In genomic region chr20:25546048-25546447, GRCh38 we compare ENCODE assay signal across 18 cellular contexts. TPM values are rescaled to one million over a fixed set of nuclear protein-coding genes. Genes with fewer than 3 reads are reported as not detected.
A peak's percentile ranks its signal among the peaks of the same experiment; 100 is the strongest.
DNase-seq lines count a peak whose midpoint lies in the region; ATAC-seq and TF ChIP-seq lines count a peak whose summit lies in the region.
"Had no signal": no experiment of that assay in that cellular context is flagged by ENCODE, and none has a peak within 500 bp of the region (broad histone marks: within the 10 kb centered on the region; RNA-seq: fewer than 3 reads in every experiment).

No MANE protein-coding gene starts in this region.

- in situ Hi-C loops in mammary epithelial cell (cut with MboI; ENCODE audit: low sequenced_read_pairs in 2 of 2) = loop anchor here in 1 of 2 donors (25.0 kb wide), 1 partner anchor 234 kb away; no protein-coding TSS in a partner anchor

- H3K4me3 Mint-ChIP-seq in natural killer cell (no peak overlapping the region), WTC11 (no peak overlapping the region)
- H3K4me3 Mint-ChIP-seq in natural killer cell treated with Interleukin-12 subunit alpha and Interleukin-12 subunit beta and Interleukin-15 and Interleukin-18, amount 100 ng/mL, for 72 hours = no peak overlapping the region
- H3K4me3 Mint-ChIP-seq: HFFc6 had no signal

- peak overlapping the region; percentile 13 to 53 for H3K27ac Mint-ChIP-seq in natural killer cell
- H3K27ac Mint-ChIP-seq in natural killer cell treated with Interleukin-12 subunit alpha and Interleukin-12 subunit beta and Interleukin-15 and Interleukin-18, amount 100 ng/mL, for 72 hours = no peak overlapping the region
- H3K27ac Mint-ChIP-seq in WTC11 = peak overlapping the region; percentile 14; the same call in 1 of the 2 replicates
- H3K27ac Mint-ChIP-seq: HFFc6 had no signal

- H3K27me3 Mint-ChIP-seq in natural killer cell (ENCODE audit: low read depth in 2 of 2) (no peaks in the 10 kb centered on the region), WTC11 (ENCODE audit: low read depth) (no peaks in the 10 kb centered on the region)
- no peaks in the 10 kb centered on the region for H3K27me3 Mint-ChIP-seq in natural killer cell treated with Interleukin-12 subunit alpha and Interleukin-12 subunit beta and Interleukin-15 and Interleukin-18, amount 100 ng/mL, for 72 hours

- no peaks in the 10 kb centered on the region for H3K36me3 Mint-ChIP-seq in natural killer cell
- no peaks in the 10 kb centered on the region for H3K36me3 Mint-ChIP-seq in natural killer cell treated with Interleukin-12 subunit alpha and Interleukin-12 subunit beta and Interleukin-15 and Interleukin-18, amount 100 ng/mL, for 72 hours
- peaks cover 3% of the 10 kb centered on the region; the same call in 1 of the 2 replicates for H3K36me3 Mint-ChIP-seq in WTC11

- no peak overlapping the region for H3K4me2 ChIP-seq in mammary epithelial cell (ENCODE audit: insufficient read depth, low read depth, low read length)
- H3K4me2 ChIP-seq: KMS-11 had no signal

- H3K27ac ChIP-seq in lung (ENCODE audit: low read depth in 1 of 2, low read length in 1 of 2) (peak overlapping the region in 1 of 2 donors; percentile 31), upper lobe of right lung (no peak overlapping the region), mammary epithelial cell (ENCODE audit: insufficient read depth, low read depth, low read length) (no peak overlapping the region)
- H3K27ac ChIP-seq: KMS-11, RWPE1, SJSA1 had no signal

- intact Hi-C loops in natural killer cell (cut with micrococcal nuclease) (no loop called here), upper lobe of right lung (cut with DNase I) (no loop called here), left ventricle myocardium superior (cut with micrococcal nuclease) (no loop called here), mammary epithelial cell (cut with micrococcal nuclease) (no loop called here)

- BruUV-seq in mammary epithelial cell (replicated peaks; lab: Mats Ljungman, UMichigan) = no TSS peak

- WGBS in lung, 2 donors = 51 to 58% methylated on average over 4 of the region's 4 CpGs
- 90% methylated on average over 4 of the region's 4 CpGs for WGBS in mammary epithelial cell (ENCODE audit: low coverage, missing lambda C conversion rate)

- dilution Hi-C loops in mammary epithelial cell (cut with HindIII; ENCODE audit: low sequenced_read_pairs) = no loop called here

- H4K20me1 ChIP-seq in mammary epithelial cell (ENCODE audit: insufficient read depth, low read length) = no peaks in the 10 kb centered on the region

- CTCF ChIA-PET in WTC11 (lab: Charles Lee) (interaction anchor here (2.0 kb wide), 1 partner anchor 14 kb away, joined by 7 read pairs; no protein-coding TSS in a partner anchor), mammary epithelial cell (lab: Charles Lee; ENCODE audit: low non-redundant PET) (no interaction called here)

- H3K4me1 Mint-ChIP-seq in natural killer cell = peaks cover 18 to 52% of the 10 kb centered on the region in 2 donors
- peaks cover 14 to 24% of the 10 kb centered on the region in 2 donors for H3K4me1 Mint-ChIP-seq in natural killer cell treated with Interleukin-12 subunit alpha and Interleukin-12 subunit beta and Interleukin-15 and Interleukin-18, amount 100 ng/mL, for 72 hours (ENCODE audit: low read depth in 2 of 2)
- peaks cover 60% of the 10 kb centered on the region for H3K4me1 Mint-ChIP-seq in WTC11

- no peaks in the 10 kb centered on the region for H3K9me3 ChIP-seq in lung (ENCODE audit: control insufficient read depth in 2 of 2, insufficient read depth in 1 of 2, low read length in 1 of 2)
- no peaks in the 10 kb centered on the region for H3K9me3 ChIP-seq in upper lobe of right lung
- no peaks in the 10 kb centered on the region for H3K9me3 ChIP-seq in mammary epithelial cell (replicated peaks; ENCODE audit: insufficient read depth, low read length)
- H3K9me3 ChIP-seq: SJSA1 had no signal

- DNase-seq in natural killer cell (no peak), WTC11 (ENCODE audit: low spot score) (no peak), lung (ENCODE audit: low spot score) (peak; percentile 56), upper lobe of right lung (no peak), left ventricle myocardium superior (no peak), mammary epithelial cell (no peak)
- no peak for DNase-seq in natural killer cell treated with Interleukin-12 subunit alpha and Interleukin-12 subunit beta and Interleukin-15 and Interleukin-18, amount 100 ng/mL, for 72 hours (ENCODE audit: low spot score)
- DNase-seq: GF-D8, HFFc6, MM.1S, NCI-H187 treated with DMSO at 0.1 percent for 48 hours, NCI-H526, OCI-M1 had no signal

- H3K36me3 ChIP-seq in lung (ENCODE audit: control insufficient read depth in 2 of 2, insufficient read depth in 2 of 2, low read length in 2 of 2) (peaks cover 0 to 2% of the 10 kb centered on the region in 2 donors), upper lobe of right lung (no peaks in the 10 kb centered on the region), mammary epithelial cell (ENCODE audit: insufficient read depth, low read length) (no peaks in the 10 kb centered on the region)

- ATAC-seq in natural killer cell = no peak
- ATAC-seq in natural killer cell treated with Interleukin-12 subunit alpha and Interleukin-12 subunit beta and Interleukin-15 and Interleukin-18, amount 100 ng/mL, for 72 hours = no peak
- no peak for ATAC-seq in WTC11
- ATAC-seq in lung (ENCODE audit: insufficient read depth, low FRiP score) = no peak
- peak; percentile 64 for ATAC-seq in upper lobe of right lung
- no peak for ATAC-seq in HG03469 (IDR thresholded peaks at IDR 0.05; ENCODE audit: unreplicated experiment)
- ATAC-seq in left ventricle myocardium superior = no peak
- ATAC-seq: HepG2 had no signal

- no peak overlapping the region for H2AFZ ChIP-seq in mammary epithelial cell (ENCODE audit: low read depth, low read length)

- H3K27me3 ChIP-seq in lung (ENCODE audit: control insufficient read depth, insufficient read depth) = no peaks in the 10 kb centered on the region
- no peaks in the 10 kb centered on the region for H3K27me3 ChIP-seq in upper lobe of right lung
- no peaks in the 10 kb centered on the region for H3K27me3 ChIP-seq in mammary epithelial cell (ENCODE audit: insufficient read depth, low read length)
- H3K27me3 ChIP-seq: SJSA1 had no signal

- TF ChIP-seq CTCF in natural killer cell (IDR thresholded peaks at IDR 0.05) = no peak
- TF ChIP-seq CTCF in WTC11 (IDR thresholded peaks at IDR 0.05) = no peak
- no peak for TF ChIP-seq CTCF in lung (IDR thresholded peaks at IDR 0.05; ENCODE audit: control extremely low read depth, extremely low read depth)
- TF ChIP-seq CTCF in upper lobe of right lung (IDR thresholded peaks at IDR 0.05) = no peak
- no peak for TF ChIP-seq CTCF in mammary epithelial cell (conservative IDR thresholded peaks at IDR 0.05 in 1 of 2, IDR thresholded peaks at IDR 0.05 in 1 of 2; ENCODE audit: extremely low read depth in 1 of 2, insufficient read depth in 1 of 2, low read depth in 1 of 2, low read length in 2 of 2)

- no peak overlapping the region for H3K9ac ChIP-seq in mammary epithelial cell (ENCODE audit: insufficient read depth, low read length)
- H3K9ac ChIP-seq: KMS-11 had no signal

- H3K9me3 Mint-ChIP-seq in natural killer cell = no peaks in the 10 kb centered on the region
- H3K9me3 Mint-ChIP-seq in natural killer cell treated with Interleukin-12 subunit alpha and Interleukin-12 subunit beta and Interleukin-15 and Interleukin-18, amount 100 ng/mL, for 72 hours = no peaks in the 10 kb centered on the region
- H3K9me3 Mint-ChIP-seq in WTC11 = no peaks in the 10 kb centered on the region
- H3K9me3 Mint-ChIP-seq: HFFc6 had no signal

- no peaks in the 10 kb centered on the region for H3K79me2 ChIP-seq in mammary epithelial cell (ENCODE audit: insufficient read depth, low read length)

- H3K4me3 ChIP-seq in lung (no peak overlapping the region), upper lobe of right lung (no peak overlapping the region), mammary epithelial cell (replicated peaks in 1 of 3; ENCODE audit: insufficient read depth in 1 of 3, low read depth in 2 of 3, low read length in 3 of 3) (no peak overlapping the region)
- H3K4me3 ChIP-seq: SJSA1 had no signal

- POLR2A ChIA-PET in WTC11 (lab: Charles Lee) = no interaction called here

- peaks cover 0 to 13% of the 10 kb centered on the region in 2 donors for H3K4me1 ChIP-seq in lung (ENCODE audit: control insufficient read depth in 2 of 2, insufficient read depth in 2 of 2, low read length in 2 of 2)
- peaks cover 28% of the 10 kb centered on the region for H3K4me1 ChIP-seq in upper lobe of right lung
- peaks cover 5% of the 10 kb centered on the region for H3K4me1 ChIP-seq in mammary epithelial cell (ENCODE audit: insufficient read depth, low read length)

TF ChIP-seq in WTC11, 78 proteins besides CTCF, POLR2A, EP300 and RAD21 (continues in another document):
- no peak for TF ChIP-seq ZMAT4 (CRISPR knock-in tag; IDR thresholded peaks at IDR 0.05)
- no peak for TF ChIP-seq RELA (CRISPR knock-in tag; IDR thresholded peaks at IDR 0.05; ENCODE audit: borderline replicate concordance)

RNA-seq across cellular contexts. Expression of gene NINL, which starts 39.3 kb away (rescaled TPM):
- 1 to 10 TPM; 3.1 to 6.9 (median 4.9) TPM for total RNA-seq in natural killer cell
- total RNA-seq in natural killer cell treated with Interleukin-12 subunit alpha and Interleukin-12 subunit beta and Interleukin-15 and Interleukin-18, amount 100 ng/mL, for 72 hours = 1 to 10 TPM; 1.4 to 1.6 TPM
- total RNA-seq in WTC11 (2021) = 34.4 to 36.3 TPM (median 36.0 TPM) in 3 replicates
- 10 to 100 TPM; 15.5 to 25.9 TPM for total RNA-seq in lung
- polyA plus RNA-seq in lung = 1 to 10 TPM; 4.5 to 8.4 TPM
- total RNA-seq in upper lobe of right lung = 13.2 TPM
- 7.6 TPM for total RNA-seq in left ventricle myocardium superior
- 1 to 10 TPM; 6.8 to 7.7 TPM for total RNA-seq in mammary epithelial cell
- 2.1 TPM for polyA plus RNA-seq in mammary epithelial cell
- 3.9 TPM for polyA minus RNA-seq in mammary epithelial cell

Comparison
In these comparisons a context has a peak if more than half of its experiments do, and no peak if none do; other contexts are left out.
1. H3K27ac Mint-ChIP-seq: peak in natural killer cell (2 of 2) and WTC11 (single experiment); none in natural killer cell treated with Interleukin-12 subunit alpha and Interleukin-12 subunit beta and Interleukin-15 and Interleukin-18, amount 100 ng/mL, for 72 hours (0 of 2).